ENCODE assay signal across 23 cellular contexts in genomic region chr20:37661536-37661935, GRCh38.
DNase-seq lines count a peak whose midpoint lies in the region; ATAC-seq, FAIRE-seq and TF ChIP-seq lines count a peak whose summit lies in the region.
"Had no signal": no experiment of that assay in that cellular context is flagged by ENCODE, and none has a peak within 500 bp of the region (broad histone marks: within the 10 kb centered on the region; RNA-seq: fewer than 3 reads in every experiment).

No MANE protein-coding gene starts in this region.

- H3K27ac Mint-ChIP-seq in stimulated activated memory B cell treated with anti-CD40 and anti-IgM and Interleukin-4, amounts not matched to agents 10 μg/mL and 1 μg/mL and 100 μg/mL, for 72 hours = no peak overlapping the region
- H3K27ac Mint-ChIP-seq: B cell; CD4-positive, alpha-beta T cell; CD8-positive, alpha-beta T cell had no signal

- H3K9me3 Mint-ChIP-seq in stimulated activated memory B cell treated with anti-CD40 and anti-IgM and Interleukin-4, amounts not matched to agents 10 μg/mL and 1 μg/mL and 100 μg/mL, for 72 hours = peaks cover 10% of the 10 kb centered on the region

- FAIRE-seq in D721Med (lab: Jason Lieb, UNC) (peak; percentile 51), HTR-8/SVneo (lab: Jason Lieb, UNC) (peak; percentile 4)
- FAIRE-seq: A549, GM12878, GM12892, GM18507 had no signal

- no peak overlapping the region for H3K4me3 Mint-ChIP-seq in stimulated activated memory B cell treated with anti-CD40 and anti-IgM and Interleukin-4, amounts not matched to agents 10 μg/mL and 1 μg/mL and 100 μg/mL, for 72 hours
- H3K4me3 Mint-ChIP-seq: B cell; CD4-positive, alpha-beta T cell; CD8-positive, alpha-beta T cell had no signal

- DNase-seq in DMS 273 (lab: John Stamatoyannopoulos, UW; ENCODE audit: unreplicated experiment) (peak; percentile 32), DMS 273 treated with DMSO at 0.1 percent for 48 hours (lab: John Stamatoyannopoulos, UW) (no peak), D721Med (ENCODE audit: insufficient read length, low spot score) (no peak), HTR-8/SVneo (ENCODE audit: insufficient read length, low spot score) (no peak), NCI-H2171 treated with DMSO at 0.1 percent for 48 hours (lab: John Stamatoyannopoulos, UW) (peak; percentile 80), middle frontal gyrus (ENCODE audit: extremely low spot score, low spot score) (no peak)
- DNase-seq in activated T-cell treated with anti-CD3 and anti-CD28 coated beads, Interleukin-2, amount 50 U/mL, for 48 hours = no peak
- DNase-seq: AML-193; Calu3; CD4-positive, alpha-beta T cell; CD8-positive, alpha-beta T cell; DMS153; DMS53; DMS79; DND-41; EL; GDM1 had no signal

- ATAC-seq in stimulated activated memory B cell treated with anti-CD40 and anti-IgM and Interleukin-4, amounts not matched to agents 10 μg/mL and 1 μg/mL and 100 μg/mL, for 72 hours = no peak
- ATAC-seq: A549; CD8-positive, alpha-beta T cell; GM12878 had no signal

- peaks cover 11% of the 10 kb centered on the region for H3K27me3 Mint-ChIP-seq in stimulated activated memory B cell treated with anti-CD40 and anti-IgM and Interleukin-4, amounts not matched to agents 10 μg/mL and 1 μg/mL and 100 μg/mL, for 72 hours

- H3K36me3 Mint-ChIP-seq in stimulated activated memory B cell treated with anti-CD40 and anti-IgM and Interleukin-4, amounts not matched to agents 10 μg/mL and 1 μg/mL and 100 μg/mL, for 72 hours = peaks cover 10% of the 10 kb centered on the region
- H3K36me3 Mint-ChIP-seq: CD8-positive, alpha-beta T cell had no signal

- H3K4me1 Mint-ChIP-seq in stimulated activated memory B cell treated with anti-CD40 and anti-IgM and Interleukin-4, amounts not matched to agents 10 μg/mL and 1 μg/mL and 100 μg/mL, for 72 hours = no peaks in the 10 kb centered on the region

- TF ChIP-seq CTCF in D721Med (IDR thresholded peaks at IDR 0.05; ENCODE audit: insufficient read depth, missing control alignments) = no peak

Comparison
In these comparisons a context has a peak if more than half of its experiments do, and no peak if none do; other contexts are left out.
1. DNase-seq: peak in DMS 273 (single experiment) and NCI-H2171 treated with DMSO at 0.1 percent for 48 hours (single experiment); none in DMS 273 treated with DMSO at 0.1 percent for 48 hours (single experiment), D721Med (single experiment), HTR-8/SVneo (single experiment), middle frontal gyrus (single experiment) and activated T-cell treated with anti-CD3 and anti-CD28 coated beads, Interleukin-2, amount 50 U/mL, for 48 hours (0 of 2).